ENCODE assay signal across 14 cellular contexts in genomic region chr11:14443642-14444041, GRCh38. TPM values are rescaled to one million over a fixed set of nuclear protein-coding genes. Genes with fewer than 3 reads are reported as not detected.
DNase-seq lines count a peak whose midpoint lies in the region; ATAC-seq, FAIRE-seq and TF ChIP-seq lines count a peak whose summit lies in the region.
"Had no signal": no experiment of that assay in that cellular context is flagged by ENCODE, and none has a peak within 500 bp of the region (broad histone marks: within the 10 kb centered on the region; RNA-seq: fewer than 3 reads in every experiment).

No MANE protein-coding gene starts in this region.

- no peak overlapping the region for H4K91ac ChIP-seq in trophoblast cell (ENCODE audit: low read depth, low read length)

- no peak overlapping the region for H4K12ac ChIP-seq in trophoblast cell (ENCODE audit: low read depth, low read length)

- no peak overlapping the region for H2BK5ac ChIP-seq in trophoblast cell (ENCODE audit: low read depth, low read length, poor library complexity)

- TF ChIP-seq CTCF in keratinocyte (optimal IDR thresholded peaks at IDR 0.05 in 1 of 3, IDR thresholded peaks at IDR 0.05 in 1 of 3, conservative IDR thresholded peaks at IDR 0.05 in 1 of 3; ENCODE audit: extremely low read depth in 1 of 3, insufficient read depth in 2 of 3, low read length in 3 of 3) = no peak

- dilution Hi-C loops in keratinocyte (cut with MboI; ENCODE audit: extremely low pct_ligation_motif_present, low sequenced_read_pairs) = no loop called here

- H3K14ac ChIP-seq in trophoblast cell (ENCODE audit: low read length) = no peak overlapping the region

- H3K9me1 ChIP-seq in keratinocyte (ENCODE audit: control insufficient read depth, extremely low read depth, insufficient read depth, low read length) = no peaks in the 10 kb centered on the region

- H2AFZ ChIP-seq in keratinocyte (ENCODE audit: control insufficient read depth, low read length) = no peak overlapping the region
- no peak overlapping the region for H2AFZ ChIP-seq in trophoblast cell (ENCODE audit: insufficient read depth, low read length, poor library complexity)

- no peak overlapping the region for H4K8ac ChIP-seq in trophoblast cell (ENCODE audit: low read depth, low read length)

- no peak overlapping the region for H2BK120ac ChIP-seq in trophoblast cell (ENCODE audit: insufficient read depth, low read length, poor library complexity)

- H3K27ac ChIP-seq in keratinocyte (ENCODE audit: control insufficient read depth, insufficient read depth, low read length) = no peak overlapping the region
- no peak overlapping the region for H3K27ac ChIP-seq in trophoblast cell (ENCODE audit: low read depth, low read length)

- no peaks in the 10 kb centered on the region for H3K9me3 ChIP-seq in keratinocyte (ENCODE audit: control insufficient read depth, low read depth, low read length)
- no peaks in the 10 kb centered on the region for H3K9me3 ChIP-seq in trophoblast cell (ENCODE audit: insufficient read depth, low read depth, low read length)

- DNase-seq in COLO829 (ENCODE audit: low spot score) (peak; percentile 50), HT-29 (ENCODE audit: low spot score) (peak; percentile 81), amniotic epithelial cell (ENCODE audit: low read depth) (peak; percentile 66), keratinocyte (ENCODE audit: low read depth, low spot score) (no peak), putamen (ENCODE audit: low spot score) (no peak), trophoblast cell (no peak), iPS-NIHi11 (ENCODE audit: low spot score) (no peak)
- DNase-seq: activated CD4-positive, alpha-beta memory T cell treated with anti-CD3 and anti-CD28 coated beads, Interleukin-2, amount 10 ng/mL, durations not matched to agents 7 days and 5 days; activated naive CD8-positive, alpha-beta T cell treated with anti-CD3 and anti-CD28 coated beads, Interleukin-2, amount 10 ng/mL, durations not matched to agents 7 days and 5 days; CD8-positive, alpha-beta memory T cell; left cardiac atrium; stimulated activated CD4-positive, alpha-beta T cell treated with anti-CD3 and anti-CD28 coated beads, Interleukin-1b, Interleukin-23, amount 100 ng/mL, for 48 hours had no signal

- peak; percentile 56 for FAIRE-seq in keratinocyte (lab: Jason Lieb, UNC)
- FAIRE-seq: GM12891 had no signal

- no peak overlapping the region for H3K4ac ChIP-seq in trophoblast cell (ENCODE audit: low read depth, low read length)

- WGBS in trophoblast cell (ENCODE audit: extremely low coverage, insufficient coverage, insufficient read length) = no CpG with 5 or more reads among the region's 1 CpG

- H3K4me3 ChIP-seq in keratinocyte (ENCODE audit: control insufficient read depth in 2 of 3, extremely low read depth in 1 of 3, insufficient read depth in 2 of 3, low read depth in 1 of 3, low read length in 3 of 3) (no peak overlapping the region), trophoblast cell (ENCODE audit: low read depth, low read length) (no peak overlapping the region)

- no peak overlapping the region for H2AK5ac ChIP-seq in trophoblast cell (ENCODE audit: low read length)

- H3K79me1 ChIP-seq in trophoblast cell (ENCODE audit: low read length) = no peaks in the 10 kb centered on the region

- no peak for ATAC-seq in GM18873 (IDR thresholded peaks at IDR 0.05; ENCODE audit: low FRiP score, unreplicated experiment)
- ATAC-seq: left cardiac atrium had no signal

- peaks cover 1 to 3% of the 10 kb centered on the region in 2 experiments for H3K36me3 ChIP-seq in keratinocyte (ENCODE audit: control insufficient read depth in 2 of 2, extremely low read depth in 1 of 2, insufficient read depth in 2 of 2, low read length in 2 of 2)
- no peaks in the 10 kb centered on the region for H3K36me3 ChIP-seq in trophoblast cell (ENCODE audit: control insufficient read depth in 1 of 2, insufficient read depth in 2 of 2, low read length in 2 of 2)

- no peak overlapping the region for H3K9ac ChIP-seq in keratinocyte (ENCODE audit: control insufficient read depth, extremely low read depth, insufficient read depth, low read length)
- H3K9ac ChIP-seq in trophoblast cell (ENCODE audit: low read length) = no peak overlapping the region

- no peak overlapping the region for H3K23ac ChIP-seq in trophoblast cell (ENCODE audit: low read length)

- H4K20me1 ChIP-seq in keratinocyte (ENCODE audit: control insufficient read depth, extremely low read depth, insufficient read depth, low read length) = no peaks in the 10 kb centered on the region

- H3K79me2 ChIP-seq in keratinocyte (ENCODE audit: control insufficient read depth, insufficient read depth, low read length) (no peaks in the 10 kb centered on the region), trophoblast cell (ENCODE audit: control insufficient read depth, insufficient read depth, low read length, poor library complexity) (no peaks in the 10 kb centered on the region)

- H3K4me1 ChIP-seq in keratinocyte (ENCODE audit: control insufficient read depth, extremely low read depth, insufficient read depth, low read length) (peaks cover 39% of the 10 kb centered on the region), trophoblast cell (ENCODE audit: control insufficient read depth in 1 of 2, insufficient read depth in 2 of 2, low read length in 2 of 2) (peaks cover 5 to 7% of the 10 kb centered on the region in 2 experiments)

- H3K18ac ChIP-seq in trophoblast cell (ENCODE audit: low read length) = no peak overlapping the region

- no peak overlapping the region for H2BK12ac ChIP-seq in trophoblast cell (ENCODE audit: low read length)

- H3K4me2 ChIP-seq in keratinocyte (ENCODE audit: control insufficient read depth, extremely low read depth, insufficient read depth, low read depth, low read length) (no peak overlapping the region), trophoblast cell (ENCODE audit: low read length) (no peak overlapping the region)

- H3K27me3 ChIP-seq in keratinocyte (ENCODE audit: control insufficient read depth, extremely low read depth, insufficient read depth, low read length) = no peaks in the 10 kb centered on the region
- no peaks in the 10 kb centered on the region for H3K27me3 ChIP-seq in trophoblast cell (ENCODE audit: insufficient read depth, low read length)

RNA-seq across cellular contexts. Expression of gene COPB1, which starts 56.0 kb away (rescaled TPM):
- 70.9 and 77.0 TPM in 2 replicates for total RNA-seq in HT-29 (2014; rRNA removed; shearing (Covaris generic))
- polyA plus RNA-seq in keratinocyte = 121 to 169 TPM (median 126 TPM) in 3 replicates
- 50.7 TPM for polyA plus RNA-seq in keratinocyte (2011; ENCODE audit: low read depth)
- polyA plus RNA-seq in keratinocyte (2011; cell fraction: cytosol; rRNA removed) = 49.5 and 112 TPM in 2 replicates
- polyA plus RNA-seq in keratinocyte (2011; cell fraction: nucleus; rRNA removed) = 169 and 215 TPM in 2 replicates
- 68.1 and 106 TPM in 2 replicates for polyA plus RNA-seq in keratinocyte (2012; ENCODE audit: low replicate concordance)
- polyA minus RNA-seq in keratinocyte = 52.8 to 139 TPM (median 82.5 TPM) in 3 replicates
- polyA minus RNA-seq in keratinocyte (2011; cell fraction: cytosol; rRNA and poly(A)+ RNA removed) = 88.4 TPM
- polyA minus RNA-seq in keratinocyte (2011; cell fraction: nucleus; rRNA and poly(A)+ RNA removed) = 118 and 194 TPM in 2 replicates
- polyA plus RNA-seq in trophoblast cell (2013) = 122 and 123 TPM in 2 replicates

Comparison
In these comparisons a context has a peak if more than half of its experiments do, and no peak if none do; other contexts are left out.
1. DNase-seq: peak in COLO829 (single experiment), HT-29 (single experiment) and amniotic epithelial cell (single experiment); none in keratinocyte (single experiment), putamen (single experiment), trophoblast cell (0 of 2) and iPS-NIHi11 (single experiment).